In the genomic region with DNA sequence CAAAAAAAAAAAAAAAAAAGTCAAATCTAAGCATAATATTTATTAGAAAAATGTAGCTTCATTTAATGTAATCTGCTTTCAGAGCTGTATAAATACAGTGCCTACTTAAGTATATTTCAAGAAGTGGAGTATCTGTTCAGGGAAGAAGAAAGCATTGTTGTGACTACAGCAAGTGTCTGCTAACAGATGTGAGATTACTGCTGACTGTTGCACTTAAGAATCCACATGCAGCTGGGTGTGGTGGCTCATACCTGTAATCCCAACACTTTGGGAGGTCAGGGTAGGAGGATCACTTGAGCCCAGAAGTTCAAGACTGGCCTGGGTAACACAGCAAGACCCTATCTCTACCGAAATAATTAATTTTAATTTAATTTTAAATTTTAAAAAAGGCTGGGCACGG, we compare ENCODE assay signal across 1 cellular context.
TF ChIP-seq lines count a peak whose summit lies in the region.

No MANE protein-coding gene starts in this region.

TF ChIP-seq in GM12878, 131 proteins besides CTCF, POLR2A, EP300 and RAD21:
- TF ChIP-seq BHLHE40 (IDR thresholded peaks at IDR 0.05; ENCODE audit: borderline replicate concordance in 1 of 2, low read depth in 2 of 2, low read length in 1 of 2) (no peak), ATF7 (IDR thresholded peaks at IDR 0.05; ENCODE audit: low read depth) (no peak), CREB1 (IDR thresholded peaks at IDR 0.05; ENCODE audit: low read depth) (no peak), HDAC2 (IDR thresholded peaks at IDR 0.05) (no peak), KDM1A (IDR thresholded peaks at IDR 0.05; ENCODE audit: borderline replicate concordance) (no peak), GABPA (IDR thresholded peaks at IDR 0.05; ENCODE audit: low read depth) (no peak), ZBTB33 (IDR thresholded peaks at IDR 0.05) (no peak), RELB (IDR thresholded peaks at IDR 0.05; ENCODE audit: low read depth) (no peak), SIX5 (IDR thresholded peaks at IDR 0.05; ENCODE audit: low read depth, low read length, severe bottlenecking) (no peak), ELK1 (IDR thresholded peaks at IDR 0.05; ENCODE audit: low read depth, low read length) (no peak), ZNF592 (IDR thresholded peaks at IDR 0.05) (no peak)
- TF ChIP-seq, protein P1, sequence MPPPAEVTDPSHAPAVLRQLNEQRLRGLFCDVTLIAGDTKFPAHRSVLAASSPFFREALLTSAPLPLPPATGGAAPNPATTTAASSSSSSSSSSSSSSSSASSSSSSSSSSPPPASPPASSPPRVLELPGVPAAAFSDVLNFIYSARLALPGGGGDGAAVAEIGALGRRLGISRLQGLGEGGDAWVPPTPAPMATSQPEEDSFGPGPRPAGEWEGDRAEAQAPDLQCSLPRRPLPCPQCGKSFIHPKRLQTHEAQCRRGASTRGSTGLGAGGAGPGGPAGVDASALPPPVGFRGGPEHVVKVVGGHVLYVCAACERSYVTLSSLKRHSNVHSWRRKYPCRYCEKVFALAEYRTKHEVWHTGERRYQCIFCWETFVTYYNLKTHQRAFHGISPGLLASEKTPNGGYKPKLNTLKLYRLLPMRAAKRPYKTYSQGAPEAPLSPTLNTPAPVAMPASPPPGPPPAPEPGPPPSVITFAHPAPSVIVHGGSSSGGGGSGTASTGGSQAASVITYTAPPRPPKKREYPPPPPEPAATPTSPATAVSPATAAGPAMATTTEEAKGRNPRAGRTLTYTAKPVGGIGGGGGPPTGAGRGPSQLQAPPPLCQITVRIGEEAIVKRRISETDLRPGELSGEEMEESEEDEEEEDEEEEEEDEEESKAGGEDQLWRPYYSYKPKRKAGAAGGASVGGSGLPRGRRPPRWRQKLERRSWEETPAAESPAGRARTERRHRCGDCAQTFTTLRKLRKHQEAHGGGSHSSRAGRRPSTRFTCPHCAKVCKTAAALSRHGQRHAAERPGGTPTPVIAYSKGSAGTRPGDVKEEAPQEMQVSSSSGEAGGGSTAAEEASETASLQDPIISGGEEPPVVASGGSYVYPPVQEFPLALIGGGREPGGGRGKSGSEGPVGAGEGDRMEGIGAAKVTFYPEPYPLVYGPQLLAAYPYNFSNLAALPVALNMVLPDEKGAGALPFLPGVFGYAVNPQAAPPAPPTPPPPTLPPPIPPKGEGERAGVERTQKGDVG (CRISPR knock-in tag; IDR thresholded peaks at IDR 0.05) = no peak
- TF ChIP-seq, protein P2, sequence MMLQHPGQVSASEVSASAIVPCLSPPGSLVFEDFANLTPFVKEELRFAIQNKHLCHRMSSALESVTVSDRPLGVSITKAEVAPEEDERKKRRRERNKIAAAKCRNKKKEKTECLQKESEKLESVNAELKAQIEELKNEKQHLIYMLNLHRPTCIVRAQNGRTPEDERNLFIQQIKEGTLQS (IDR thresholded peaks at IDR 0.05; ENCODE audit: borderline replicate concordance, extremely low read depth, low read depth, low read length) = no peak
